8 cellular contexts compared by ENCODE assay signal in the genomic region with DNA sequence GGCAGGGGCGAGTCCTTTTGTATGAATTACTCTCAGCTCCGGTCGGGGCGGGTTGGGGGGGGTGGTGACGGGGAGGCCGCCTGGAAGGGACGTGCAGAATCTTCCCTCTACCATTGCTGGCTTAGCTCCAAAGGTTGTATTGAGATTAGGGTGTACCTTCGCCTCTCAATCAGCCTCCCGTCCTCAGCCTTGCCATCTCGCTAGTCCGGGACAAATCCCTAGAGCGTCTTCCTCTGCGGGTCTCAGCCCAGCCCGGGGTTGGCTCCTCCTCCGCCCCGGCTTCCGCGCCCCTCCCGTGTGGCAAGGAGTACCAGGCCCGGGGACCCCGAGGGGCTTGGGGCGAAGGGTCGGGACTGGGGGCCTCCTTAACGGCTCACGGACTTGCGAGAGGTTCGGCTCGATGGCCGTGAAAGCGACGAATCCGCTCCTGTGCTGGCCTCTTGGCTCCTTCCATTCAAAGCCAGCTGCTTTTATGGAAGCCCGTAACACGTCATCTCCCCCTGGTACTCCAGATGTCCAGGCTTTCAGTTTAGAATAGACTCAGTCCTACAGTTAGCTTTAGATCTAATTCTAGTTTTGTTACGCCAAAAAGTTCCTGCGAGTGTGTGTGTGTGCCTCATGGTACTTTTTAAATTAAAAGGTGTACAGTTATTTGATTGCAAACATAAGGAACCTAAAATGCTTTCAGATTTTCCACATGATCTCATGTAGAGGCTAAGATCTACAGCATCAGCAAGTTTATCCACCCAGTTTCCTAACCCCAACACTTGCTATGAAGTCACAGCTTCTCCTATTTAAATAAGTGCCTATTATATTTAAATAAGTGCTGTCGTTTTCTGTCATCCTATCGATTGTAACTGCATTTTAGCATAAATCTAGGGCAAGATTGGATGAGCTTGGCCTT. TPM values are rescaled to one million over a fixed set of nuclear protein-coding genes. Genes with fewer than 3 reads are reported as not detected.
A peak's percentile ranks its signal among the peaks of the same experiment; 100 is the strongest.
DNase-seq lines count a peak whose midpoint lies in the region; ATAC-seq and TF ChIP-seq lines count a peak whose summit lies in the region.

No MANE protein-coding gene starts in this region.

- DNase-seq in A172 (ENCODE audit: low spot score) (peak; percentile 66), NCI-H2107 treated with DMSO at 0.1 percent for 48 hours (lab: John Stamatoyannopoulos, UW; ENCODE audit: unreplicated experiment) (peak; percentile 66), WERI-Rb-1 (no peak), mesenteric fat pad (ENCODE audit: low spot score) (peak; percentile 92)
- DNase-seq in effector memory CD4-positive, alpha-beta T cell = no peak
- peak; percentile 43 for DNase-seq in stimulated activated CD8-positive, alpha-beta memory T cell treated with anti-CD3 and anti-CD28 coated beads, Interleukin-7, amount 100 ng/mL, for 1 hour (ENCODE audit: low read depth in 2 of 2)

- H3K4me3 ChIP-seq in WERI-Rb-1 (ENCODE audit: low read depth, low read length) = peak overlapping the region; percentile 86
- peak overlapping the region; percentile 87 for H3K4me3 ChIP-seq in effector memory CD4-positive, alpha-beta T cell (ENCODE audit: insufficient read depth, low read depth, low read length, poor library complexity, severe bottlenecking)

- no peaks in the 10 kb centered on the region for H3K27me3 ChIP-seq in WERI-Rb-1 (ENCODE audit: insufficient read depth, low read depth, severe bottlenecking)
- H3K27me3 ChIP-seq in effector memory CD4-positive, alpha-beta T cell (replicated peaks; ENCODE audit: control insufficient read depth, insufficient read depth, low read length, poor library complexity, severe bottlenecking) = no peaks in the 10 kb centered on the region

- peak overlapping the region; percentile 98 for H3K27ac ChIP-seq in WERI-Rb-1
- peak overlapping the region; percentile 98 for H3K27ac ChIP-seq in effector memory CD4-positive, alpha-beta T cell (ENCODE audit: insufficient read depth, low read length, poor library complexity, severe bottlenecking)

- no peak for TF ChIP-seq CTCF in WERI-Rb-1 (IDR thresholded peaks at IDR 0.05; ENCODE audit: low read depth, low read length)

- peaks cover 41% of the 10 kb centered on the region for H3K36me3 ChIP-seq in WERI-Rb-1
- H3K36me3 ChIP-seq in effector memory CD4-positive, alpha-beta T cell (ENCODE audit: control insufficient read depth, insufficient read depth, low read length) = peaks cover 34% of the 10 kb centered on the region

- no peaks in the 10 kb centered on the region for H3K9me3 ChIP-seq in WERI-Rb-1 (ENCODE audit: severe bottlenecking)
- H3K9me3 ChIP-seq in effector memory CD4-positive, alpha-beta T cell (ENCODE audit: control insufficient read depth, low read length) = no peaks in the 10 kb centered on the region

- H3K4me1 ChIP-seq in effector memory CD4-positive, alpha-beta T cell (ENCODE audit: control insufficient read depth, insufficient read depth, low read length, poor library complexity, severe bottlenecking) = peaks cover 17% of the 10 kb centered on the region

- ATAC-seq in GM18511 (IDR thresholded peaks at IDR 0.05; ENCODE audit: unreplicated experiment) (peak; percentile 46), HG02970 (IDR thresholded peaks at IDR 0.05; ENCODE audit: low FRiP score, unreplicated experiment) (peak; percentile 29)

RNA-seq across cellular contexts. Expression of gene EEF1A1, which starts 0.8 kb away (rescaled TPM):
- total RNA-seq in A172 (2014; rRNA removed; shearing (Covaris generic)) = 8,683 and 8,714 TPM in 2 replicates
- 8,244 TPM for total RNA-seq in mesenteric fat pad

Comparison
In these comparisons a context has a peak if more than half of its experiments do, and no peak if none do; other contexts are left out.
1. DNase-seq: peak in A172 (single experiment), NCI-H2107 treated with DMSO at 0.1 percent for 48 hours (single experiment), mesenteric fat pad (single experiment) and stimulated activated CD8-positive, alpha-beta memory T cell treated with anti-CD3 and anti-CD28 coated beads, Interleukin-7, amount 100 ng/mL, for 1 hour (2 of 2); none in WERI-Rb-1 (single experiment) and effector memory CD4-positive, alpha-beta T cell (0 of 3).